In genomic region chr2:43773876-43774613, GRCh38 we compare ENCODE assay signal across 1 cellular context.
TF ChIP-seq lines count a peak whose summit lies in the region.

DYNC2LI1 (plus strand) TSS chr2:43774039; CDS start chr2:43774139, 100 bp downstream.

TF ChIP-seq in HEK293, 187 proteins besides CTCF, POLR2A, EP300 and RAD21 (continued from another document):
- no peak for TF ChIP-seq REST (tag by site-specific recombination; IDR thresholded peaks at IDR 0.05)
- no peak for TF ChIP-seq HOXD13 (CRISPR knock-in tag; IDR thresholded peaks at IDR 0.05; ENCODE audit: borderline replicate concordance)
- TF ChIP-seq ATF2 (tag by site-specific recombination; IDR thresholded peaks at IDR 0.05; ENCODE audit: low read depth), result no peak
- TF ChIP-seq ZNF600 (tag by site-specific recombination; IDR thresholded peaks at IDR 0.05), result no peak
- no peak for TF ChIP-seq ZNF792 (tag by site-specific recombination; IDR thresholded peaks at IDR 0.05)
- TF ChIP-seq ZNF239 (tag by site-specific recombination; IDR thresholded peaks at IDR 0.05), result no peak
- TF ChIP-seq IKZF3 (tag by site-specific recombination; IDR thresholded peaks at IDR 0.05), result 0 out of 2 replicates have a peak, but pooled peaks have one; percentile 17
- TF ChIP-seq YY1 (tag by site-specific recombination; IDR thresholded peaks at IDR 0.05), result no peak
- peak; percentile 79; the same call in 1 of the 2 replicates for TF ChIP-seq PRDM1 (tag by site-specific recombination; IDR thresholded peaks at IDR 0.05)
- TF ChIP-seq ZBTB20 (tag by site-specific recombination; IDR thresholded peaks at IDR 0.05), result peak; percentile 99
- TF ChIP-seq ZNF623 (tag by site-specific recombination; IDR thresholded peaks at IDR 0.05), result no peak
- 0 out of 2 replicates have a peak, but pooled peaks have one; percentile 17 for TF ChIP-seq GLIS1 (tag by site-specific recombination; IDR thresholded peaks at IDR 0.05)
- TF ChIP-seq, protein P1, sequence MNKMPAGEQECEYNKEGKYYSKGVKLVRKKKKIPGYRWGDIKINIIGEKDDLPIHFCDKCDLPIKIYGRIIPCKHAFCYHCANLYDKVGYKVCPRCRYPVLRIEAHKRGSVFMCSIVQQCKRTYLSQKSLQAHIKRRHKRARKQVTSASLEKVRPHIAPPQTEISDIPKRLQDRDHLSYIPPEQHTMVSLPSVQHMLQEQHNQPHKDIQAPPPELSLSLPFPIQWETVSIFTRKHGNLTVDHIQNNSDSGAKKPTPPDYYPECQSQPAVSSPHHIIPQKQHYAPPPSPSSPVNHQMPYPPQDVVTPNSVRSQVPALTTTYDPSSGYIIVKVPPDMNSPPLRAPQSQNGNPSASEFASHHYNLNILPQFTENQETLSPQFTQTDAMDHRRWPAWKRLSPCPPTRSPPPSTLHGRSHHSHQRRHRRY (tag by site-specific recombination; IDR thresholded peaks at IDR 0.05), result no peak
- peak; percentile 34; the same call in 1 of the 2 replicates for TF ChIP-seq ZNF501 (tag by site-specific recombination; IDR thresholded peaks at IDR 0.05)
- no peak for TF ChIP-seq ZNF610 (tag by site-specific recombination; IDR thresholded peaks at IDR 0.05; ENCODE audit: borderline replicate concordance)
- TF ChIP-seq ZNF518A (tag by site-specific recombination; conservative IDR thresholded peaks at IDR 0.05; ENCODE audit: low read depth), result 0 out of 2 replicates have a peak, but pooled peaks have one; percentile 34
- TF ChIP-seq ZBTB21 (tag by site-specific recombination; IDR thresholded peaks at IDR 0.05), result 0 out of 2 replicates have a peak, but pooled peaks have one; percentile 44
- peak; percentile 41; the same call in 1 of the 2 replicates for TF ChIP-seq ZFHX2 (tag by site-specific recombination; conservative IDR thresholded peaks at IDR 0.05)
- TF ChIP-seq ZNF146 (tag by site-specific recombination; IDR thresholded peaks at IDR 0.05), result no peak
- no peak for TF ChIP-seq ZNF426 (tag by site-specific recombination; IDR thresholded peaks at IDR 0.05)
- TF ChIP-seq TRIM28 (IDR thresholded peaks at IDR 0.05; ENCODE audit: borderline replicate concordance, low read length), result peak; percentile 57; the same call in 1 of the 2 replicates
- peak; percentile 95 for TF ChIP-seq ZNF335 (tag by site-specific recombination; conservative IDR thresholded peaks at IDR 0.05)
- TF ChIP-seq ZIC2 (tag by site-specific recombination; IDR thresholded peaks at IDR 0.05), result peak; percentile 64
- no peak for TF ChIP-seq BCL11B (tag by site-specific recombination; IDR thresholded peaks at IDR 0.05; ENCODE audit: low read depth)
- TF ChIP-seq ZNF629 (tag by site-specific recombination; IDR thresholded peaks at IDR 0.05), result peak; percentile 82
- no peak for TF ChIP-seq ZNF274 (IDR thresholded peaks at IDR 0.05; ENCODE audit: low read length)
- TF ChIP-seq ZNF274 (tag by site-specific recombination; IDR thresholded peaks at IDR 0.05; ENCODE audit: borderline replicate concordance), result no peak
- TF ChIP-seq ZNF585B (tag by site-specific recombination; IDR thresholded peaks at IDR 0.05), result no peak
- no peak for TF ChIP-seq ZNF292 (tag by site-specific recombination; IDR thresholded peaks at IDR 0.05; ENCODE audit: borderline replicate concordance, low read depth)
- TF ChIP-seq SP3 (tag by site-specific recombination; IDR thresholded peaks at IDR 0.05), result peak; percentile 47; the same call in 1 of the 2 replicates
- TF ChIP-seq ZNF398 (tag by site-specific recombination; IDR thresholded peaks at IDR 0.05), result peak; percentile 65
- no peak for TF ChIP-seq ZSCAN23 (tag by site-specific recombination; IDR thresholded peaks at IDR 0.05)
- TF ChIP-seq ZNF174 (tag by site-specific recombination; IDR thresholded peaks at IDR 0.05), result no peak
- TF ChIP-seq ZNF529 (tag by site-specific recombination; IDR thresholded peaks at IDR 0.05; ENCODE audit: insufficient replicate concordance), result no peak
- peak; percentile 44; the same call in 1 of the 2 replicates for TF ChIP-seq ZNF121 (tag by site-specific recombination; IDR thresholded peaks at IDR 0.05)
- peak; percentile 62 for TF ChIP-seq ZNF341 (tag by site-specific recombination; IDR thresholded peaks at IDR 0.05; ENCODE audit: low read depth)
- no peak for TF ChIP-seq ZNF660 (tag by site-specific recombination; IDR thresholded peaks at IDR 0.05)
- TF ChIP-seq, protein P2, sequence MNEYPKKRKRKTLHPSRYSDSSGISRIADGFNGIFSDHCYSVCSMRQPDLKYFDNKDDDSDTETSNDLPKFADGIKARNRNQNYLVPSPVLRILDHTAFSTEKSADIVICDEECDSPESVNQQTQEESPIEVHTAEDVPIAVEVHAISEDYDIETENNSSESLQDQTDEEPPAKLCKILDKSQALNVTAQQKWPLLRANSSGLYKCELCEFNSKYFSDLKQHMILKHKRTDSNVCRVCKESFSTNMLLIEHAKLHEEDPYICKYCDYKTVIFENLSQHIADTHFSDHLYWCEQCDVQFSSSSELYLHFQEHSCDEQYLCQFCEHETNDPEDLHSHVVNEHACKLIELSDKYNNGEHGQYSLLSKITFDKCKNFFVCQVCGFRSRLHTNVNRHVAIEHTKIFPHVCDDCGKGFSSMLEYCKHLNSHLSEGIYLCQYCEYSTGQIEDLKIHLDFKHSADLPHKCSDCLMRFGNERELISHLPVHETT (tag by site-specific recombination; IDR thresholded peaks at IDR 0.05), result peak; percentile 19; the same call in 1 of the 2 replicates
- peak; percentile 93 for TF ChIP-seq PRDM10 (tag by site-specific recombination; IDR thresholded peaks at IDR 0.05)
- TF ChIP-seq ZBTB8A (tag by site-specific recombination; IDR thresholded peaks at IDR 0.05), result 0 out of 2 replicates have a peak, but pooled peaks have one; percentile 33
